8 cellular contexts compared by ENCODE assay signal in genomic region chr16:89383095-89384003, GRCh38.
A peak's percentile ranks its signal among the peaks of the same experiment; 100 is the strongest.
DNase-seq lines count a peak whose midpoint lies in the region; ATAC-seq and TF ChIP-seq lines count a peak whose summit lies in the region.

No MANE protein-coding gene starts in this region.

- peak; percentile 68 for DNase-seq in EH (ENCODE audit: low read depth)
- DNase-seq in PC-3 = peak; percentile 78
- DNase-seq in ecto neural progenitor cell (ENCODE audit: low spot score) = peak; percentile 66
- DNase-seq in naive thymus-derived CD8-positive, alpha-beta T cell = peak in 1 of 10 donors; percentile 25
- DNase-seq in NCI-H345 (lab: John Stamatoyannopoulos, UW) = no peak
- DNase-seq in GM13976 (ENCODE audit: low spot score) = no peak
- DNase-seq in stimulated activated CD8-positive, alpha-beta memory T cell treated with anti-CD3 and anti-CD28 coated beads, Interleukin-4, amount 100 ng/mL, for 48 hours = no peak
- no peak for DNase-seq in NCI-H1092 treated with DMSO at 0.1 percent for 48 hours (lab: John Stamatoyannopoulos, UW)

- peaks cover 99% of the 10 kb centered on the region for H3K79me2 ChIP-seq in PC-3 (ENCODE audit: low read length)

- H3K4me3 Mint-ChIP-seq in naive thymus-derived CD8-positive, alpha-beta T cell = peak overlapping the region; percentile 61 to 89 (median 80)

- in situ Hi-C loops in GM13976 (cut with MboI; ENCODE audit: low sequenced_read_pairs, unreplicated experiment) = no loop called here

- H3K27me3 ChIP-seq in PC-3 (ENCODE audit: low read length) = no peaks in the 10 kb centered on the region

- POLR2A ChIA-PET in PC-3 (lab: Charles Lee; ENCODE audit: unreplicated experiment) = no interaction called here
- POLR2A ChIA-PET in naive thymus-derived CD8-positive, alpha-beta T cell (lab: Charles Lee) = interaction anchor here (1.0 to 1.6 kb wide), 2 partner anchors 26 to 67 kb away, joined by 3 to 4 read pairs; no protein-coding TSS in a partner anchor

- no peak overlapping the region for H2AFZ ChIP-seq in PC-3 (ENCODE audit: low read length)

- peak overlapping the region; percentile 32; the same call in 1 of the 2 replicates for H3K4me3 ChIP-seq in PC-3 (ENCODE audit: low read length)

- no peaks in the 10 kb centered on the region for H3F3A ChIP-seq in PC-3 (ENCODE audit: low read length, unreplicated experiment)

- H3K4me2 ChIP-seq in PC-3 (ENCODE audit: low read length) = peak overlapping the region; percentile 72

- peaks cover 10% of the 10 kb centered on the region; the same call in 1 of the 2 replicates for H4K20me1 ChIP-seq in PC-3 (ENCODE audit: low read length)

- peaks cover 0 to 3% (median 0%) of the 10 kb centered on the region in 3 donors for H3K36me3 Mint-ChIP-seq in naive thymus-derived CD8-positive, alpha-beta T cell

- no peaks in the 10 kb centered on the region for H3K9me3 Mint-ChIP-seq in naive thymus-derived CD8-positive, alpha-beta T cell

- H3K27ac ChIP-seq in PC-3 (ENCODE audit: low read length) = peak overlapping the region; percentile 87

- intact Hi-C loops in PC-3 (cut with micrococcal nuclease) = no loop called here

- TF ChIP-seq CTCF in PC-3 (conservative IDR thresholded peaks at IDR 0.05; ENCODE audit: low read depth, low read length) (no peak; the same call in 1 of the 2 replicates), GM13976 (IDR thresholded peaks at IDR 0.05; ENCODE audit: borderline replicate concordance, control extremely low read depth, extremely low read depth, insufficient read depth, missing control alignments) (no peak)

- no peaks in the 10 kb centered on the region for H3K9me3 ChIP-seq in PC-3 (ENCODE audit: low read length)

- H3K27me3 Mint-ChIP-seq in naive thymus-derived CD8-positive, alpha-beta T cell = no peaks in the 10 kb centered on the region

- no TSS peak for BruUV-seq in PC-3 (replicated peaks; lab: Mats Ljungman, UMichigan)

- CTCF ChIA-PET in PC-3 (lab: Charles Lee) = no interaction called here

- peak overlapping the region; percentile 72 to 93 (median 84) for H3K27ac Mint-ChIP-seq in naive thymus-derived CD8-positive, alpha-beta T cell

- H3K4me1 Mint-ChIP-seq in naive thymus-derived CD8-positive, alpha-beta T cell = peaks cover 54 to 95% (median 91%) of the 10 kb centered on the region in 4 donors

- H3K4me1 ChIP-seq in PC-3 (ENCODE audit: insufficient read depth, low read length) = peaks cover 16% of the 10 kb centered on the region

- no peaks in the 10 kb centered on the region for H3K36me3 ChIP-seq in PC-3 (ENCODE audit: low read depth, low read length)

- no peaks in the 10 kb centered on the region for H3K9me2 ChIP-seq in PC-3 (replicated peaks; ENCODE audit: low read length)

- peak; percentile 94 for ATAC-seq in PC-3
- ATAC-seq in naive thymus-derived CD8-positive, alpha-beta T cell = peak; percentile 57 to 70

- H3K9ac ChIP-seq in PC-3 (ENCODE audit: low read length) = peak overlapping the region; percentile 38

Comparison
In these comparisons a context has a peak if more than half of its experiments do, and no peak if none do; other contexts are left out.
1. DNase-seq: peak in EH (single experiment), PC-3 (single experiment) and ecto neural progenitor cell (single experiment); none in NCI-H345 (single experiment), GM13976 (single experiment), stimulated activated CD8-positive, alpha-beta memory T cell treated with anti-CD3 and anti-CD28 coated beads, Interleukin-4, amount 100 ng/mL, for 48 hours (single experiment) and NCI-H1092 treated with DMSO at 0.1 percent for 48 hours (single experiment).